Comparison of ENCODE assay signal across 8 cellular contexts in the genomic region with DNA sequence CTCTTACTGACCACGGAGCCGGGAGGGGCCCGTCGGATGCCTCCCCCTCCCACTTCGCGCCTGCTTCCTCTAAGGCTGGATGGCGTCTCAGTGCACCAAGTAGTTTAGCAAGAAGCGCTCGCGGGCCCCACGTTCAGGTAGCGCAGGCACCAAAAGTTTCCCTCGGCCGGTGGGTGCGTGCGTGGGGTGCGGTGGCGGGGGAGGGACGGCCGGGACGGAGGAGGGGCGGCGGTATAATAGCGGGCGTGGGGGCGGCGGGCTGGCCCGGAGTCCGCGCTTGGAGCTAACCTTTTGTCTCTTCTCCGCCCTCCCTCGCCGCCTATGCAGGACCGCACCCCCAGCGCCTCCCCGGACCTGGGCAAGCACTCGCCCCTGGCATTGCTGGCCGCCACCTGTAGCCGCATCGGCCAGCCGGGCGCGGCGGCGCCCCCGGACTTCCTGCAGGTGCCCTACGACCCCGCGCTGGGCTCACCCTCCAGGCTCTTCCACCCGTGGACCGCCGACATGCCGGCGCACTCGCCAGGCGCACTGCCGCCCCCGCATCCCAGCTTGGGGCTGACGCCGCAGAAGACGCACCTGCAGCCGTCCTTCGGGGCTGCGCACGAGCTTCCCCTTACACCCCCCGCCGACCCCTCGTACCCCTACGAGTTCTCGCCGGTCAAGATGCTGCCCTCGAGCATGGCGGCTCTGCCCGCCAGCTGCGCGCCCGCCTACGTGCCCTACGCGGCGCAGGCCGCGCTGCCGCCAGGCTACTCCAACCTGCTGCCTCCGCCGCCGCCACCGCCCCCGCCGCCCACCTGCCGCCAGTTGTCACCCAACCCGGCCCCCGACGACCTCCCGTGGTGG. TPM values are rescaled to one million over a fixed set of nuclear protein-coding genes. Genes with fewer than 3 reads are reported as not detected.
DNase-seq lines count a peak whose midpoint lies in the region; ATAC-seq lines count a peak whose summit lies in the region.

No MANE protein-coding gene starts in this region.

- peak overlapping the region; percentile 72 for H3K4me3 ChIP-seq in HUES6 (ENCODE audit: low read depth, low read length)

- no peak for ATAC-seq in activated T-cell treated with anti-CD3 and anti-CD28 coated beads, Interleukin-2, amount 50 U/mL, for 4 hours
- ATAC-seq in stimulated activated effector memory CD8-positive, alpha-beta T cell treated with anti-CD3 and anti-CD28 coated beads, Interleukin-12 subunit alpha, Interleukin-12 subunit beta, amount 100 ng/mL, for 72 hours, result peak; percentile 3
- no peak for ATAC-seq in HG02678 (IDR thresholded peaks at IDR 0.05; ENCODE audit: unreplicated experiment)
- no peak for ATAC-seq in GM18511 (IDR thresholded peaks at IDR 0.05; ENCODE audit: unreplicated experiment)

- peak; percentile 16 for DNase-seq in activated T-cell treated with anti-CD3 and anti-CD28 coated beads, Interleukin-2, amount 50 U/mL, for 4 hours
- DNase-seq in iPS-NIHi7 (ENCODE audit: extremely low spot score), result peak; percentile 46
- DNase-seq in stimulated activated effector memory CD8-positive, alpha-beta T cell treated with anti-CD3 and anti-CD28 coated beads, Interleukin-12 subunit alpha, Interleukin-12 subunit beta, amount 100 ng/mL, for 72 hours (ENCODE audit: low spot score in 2 of 2), result peak in 1 of 2 donors; percentile 51
- DNase-seq in SW 1271 (lab: John Stamatoyannopoulos, UW), result no peak
- no peak for DNase-seq in mesenteric fat pad (ENCODE audit: low spot score)

- H3K27me3 ChIP-seq in HUES6 (ENCODE audit: control insufficient read depth, insufficient read depth, low read length), result peaks cover 80% of the 10 kb centered on the region

- peak overlapping the region; percentile 72 for H3K27ac Mint-ChIP-seq in stimulated activated effector memory CD8-positive, alpha-beta T cell treated with anti-CD3 and anti-CD28 coated beads, Interleukin-12 subunit alpha, Interleukin-12 subunit beta, amount 100 ng/mL, for 72 hours

- H3K4me1 ChIP-seq in HUES6 (ENCODE audit: control insufficient read depth, insufficient read depth, low read length), result peaks cover 24% of the 10 kb centered on the region

- H3K9ac ChIP-seq in HUES6 (ENCODE audit: low read length), result peak overlapping the region; percentile 99

- peaks cover 33% of the 10 kb centered on the region for H3K4me1 Mint-ChIP-seq in activated T-cell treated with anti-CD3 and anti-CD28 coated beads, Interleukin-2, amount 50 U/mL, for 4 hours (ENCODE audit: low read depth)
- peaks cover 20% of the 10 kb centered on the region for H3K4me1 Mint-ChIP-seq in stimulated activated effector memory CD8-positive, alpha-beta T cell treated with anti-CD3 and anti-CD28 coated beads, Interleukin-12 subunit alpha, Interleukin-12 subunit beta, amount 100 ng/mL, for 72 hours

- peaks cover 66% of the 10 kb centered on the region for H3K27me3 Mint-ChIP-seq in activated T-cell treated with anti-CD3 and anti-CD28 coated beads, Interleukin-2, amount 50 U/mL, for 4 hours (ENCODE audit: low read depth)

- H3K36me3 Mint-ChIP-seq in activated T-cell treated with anti-CD3 and anti-CD28 coated beads, Interleukin-2, amount 50 U/mL, for 4 hours (ENCODE audit: insufficient read depth), result no peaks in the 10 kb centered on the region
- peaks cover 8% of the 10 kb centered on the region for H3K36me3 Mint-ChIP-seq in stimulated activated effector memory CD8-positive, alpha-beta T cell treated with anti-CD3 and anti-CD28 coated beads, Interleukin-12 subunit alpha, Interleukin-12 subunit beta, amount 100 ng/mL, for 72 hours

- peak overlapping the region; percentile 81; the same call in 1 of the 2 replicates for H3K27ac ChIP-seq in HUES6 (ENCODE audit: low read depth, low read length)

- H3K9me3 ChIP-seq in HUES6 (ENCODE audit: control insufficient read depth, insufficient read depth, low read depth, low read length), result no peaks in the 10 kb centered on the region

- H3K36me3 ChIP-seq in HUES6 (ENCODE audit: control insufficient read depth, insufficient read depth, low read length), result peaks cover 32% of the 10 kb centered on the region; the same call in 1 of the 2 replicates

- peak overlapping the region; percentile 78 for H3K4me3 Mint-ChIP-seq in activated T-cell treated with anti-CD3 and anti-CD28 coated beads, Interleukin-2, amount 50 U/mL, for 4 hours
- H3K4me3 Mint-ChIP-seq in stimulated activated effector memory CD8-positive, alpha-beta T cell treated with anti-CD3 and anti-CD28 coated beads, Interleukin-12 subunit alpha, Interleukin-12 subunit beta, amount 100 ng/mL, for 72 hours, result peak overlapping the region; percentile 74

- no peaks in the 10 kb centered on the region for H3K9me3 Mint-ChIP-seq in activated T-cell treated with anti-CD3 and anti-CD28 coated beads, Interleukin-2, amount 50 U/mL, for 4 hours
- H3K9me3 Mint-ChIP-seq in stimulated activated effector memory CD8-positive, alpha-beta T cell treated with anti-CD3 and anti-CD28 coated beads, Interleukin-12 subunit alpha, Interleukin-12 subunit beta, amount 100 ng/mL, for 72 hours, result no peaks in the 10 kb centered on the region

RNA-seq across cellular contexts. Expression of gene SP5, which starts 1.0 kb away (rescaled TPM):
- total RNA-seq in activated T-cell treated with anti-CD3 and anti-CD28 coated beads, Interleukin-2, amount 50 U/mL, for 4 hours, result not detected
- total RNA-seq in mesenteric fat pad, result 0.26 TPM

RNA-seq across cellular contexts. Expression of gene ERICH2, which starts 54.0 kb away (rescaled TPM):
- not detected for total RNA-seq in activated T-cell treated with anti-CD3 and anti-CD28 coated beads, Interleukin-2, amount 50 U/mL, for 4 hours
- total RNA-seq in mesenteric fat pad, result not detected

Comparison
In these comparisons a context has a peak if more than half of its experiments do, and no peak if none do; other contexts are left out.
1. DNase-seq: peak in activated T-cell treated with anti-CD3 and anti-CD28 coated beads, Interleukin-2, amount 50 U/mL, for 4 hours (single experiment) and iPS-NIHi7 (single experiment); none in SW 1271 (0 of 2) and mesenteric fat pad (single experiment).